Comparison of ENCODE assay signal across 16 cellular contexts in the genomic region with DNA sequence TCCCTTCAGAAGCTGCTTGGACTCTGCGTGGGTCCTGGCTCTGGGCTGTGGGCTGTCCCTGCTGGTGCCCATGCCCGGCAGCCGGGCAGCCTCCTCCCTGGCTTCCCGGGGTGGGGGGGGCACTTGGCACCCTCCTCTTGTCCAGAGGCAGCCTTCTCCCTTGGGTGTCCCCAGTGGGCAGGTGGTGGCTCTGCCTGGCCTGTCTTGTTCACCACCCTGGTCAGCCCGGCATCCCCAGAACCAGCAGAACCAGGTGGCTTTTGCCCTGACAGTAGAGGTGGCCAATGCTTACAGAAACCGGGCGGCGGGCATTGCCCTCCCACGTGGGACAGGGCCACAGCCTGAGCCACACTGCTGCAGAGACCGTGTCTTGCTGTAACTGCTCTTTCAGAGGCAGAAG. TPM values are rescaled to one million over a fixed set of nuclear protein-coding genes. Genes with fewer than 3 reads are reported as not detected.
DNase-seq lines count a peak whose midpoint lies in the region; ATAC-seq and TF ChIP-seq lines count a peak whose summit lies in the region.
"Had no signal": no experiment of that assay in that cellular context is flagged by ENCODE, and none has a peak within 500 bp of the region (broad histone marks: within the 10 kb centered on the region; RNA-seq: fewer than 3 reads in every experiment).

No MANE protein-coding gene starts in this region.

- DNase-seq in Right ventricle myocardium inferior (ENCODE audit: missing footprints) (peak; percentile 62), left ventricle myocardium superior (no peak), chondrocyte (ENCODE audit: low spot score) (peak; percentile 86), foreskin fibroblast (no peak), NOMO-1 treated with DMSO at 0.1 percent for 48 hours (lab: John Stamatoyannopoulos, UW; ENCODE audit: unreplicated experiment) (no peak)
- DNase-seq: 8988T; CD4-positive, CD25-positive, alpha-beta regulatory T cell; CD8-positive, alpha-beta memory T cell; COR-L47; DMS 273 treated with DMSO at 0.1 percent for 48 hours; DMS53; HCEC 1CT; IMR-90 had no signal

- H3K4me1 Mint-ChIP-seq in chondrocyte (ENCODE audit: low read depth): no peaks in the 10 kb centered on the region
- H3K4me1 Mint-ChIP-seq: CD8-positive, alpha-beta memory T cell had no signal

- no peak overlapping the region for H3K27ac Mint-ChIP-seq in chondrocyte (ENCODE audit: unreplicated experiment)
- H3K27ac Mint-ChIP-seq: CD4-positive, CD25-positive, alpha-beta regulatory T cell; CD8-positive, alpha-beta memory T cell had no signal

- no peak overlapping the region for H3K4me3 Mint-ChIP-seq in chondrocyte (ENCODE audit: unreplicated experiment)
- H3K4me3 Mint-ChIP-seq: CD4-positive, CD25-positive, alpha-beta regulatory T cell; CD8-positive, alpha-beta memory T cell had no signal

- no peak for TF ChIP-seq CTCF in chondrocyte (IDR thresholded peaks at IDR 0.05)
- TF ChIP-seq CTCF in foreskin fibroblast (IDR thresholded peaks at IDR 0.05; ENCODE audit: low read depth, low read length): no peak

- no peak for ATAC-seq in Right ventricle myocardium inferior
- ATAC-seq in left ventricle myocardium superior: no peak
- ATAC-seq: K562 had no signal

- no peaks in the 10 kb centered on the region for H3K36me3 Mint-ChIP-seq in chondrocyte (ENCODE audit: low read depth)
- H3K36me3 Mint-ChIP-seq: CD4-positive, CD25-positive, alpha-beta regulatory T cell had no signal

- H3K27me3 Mint-ChIP-seq in chondrocyte (ENCODE audit: low read depth): peaks cover 32% of the 10 kb centered on the region

- H3K9me3 Mint-ChIP-seq in chondrocyte (ENCODE audit: low read depth): peaks cover 2% of the 10 kb centered on the region

- intact Hi-C loops in Right ventricle myocardium inferior (cut with DNase I): no loop called here
- intact Hi-C loops in left ventricle myocardium superior (cut with micrococcal nuclease): loop anchor here (10.0 kb wide), 1 partner anchor 79 kb away; no protein-coding TSS in a partner anchor

- H3K4me3 ChIP-seq in foreskin fibroblast (ENCODE audit: low read depth in 1 of 2, low read length in 2 of 2): no peak overlapping the region
- H3K4me3 ChIP-seq: K562 had no signal

RNA-seq across cellular contexts. Expression of gene CFAP74, which starts 38.0 kb away (rescaled TPM):
- not detected for total RNA-seq in Right ventricle myocardium inferior
- total RNA-seq in left ventricle myocardium superior: not detected
- not detected in 3 replicates for total RNA-seq in chondrocyte
- total RNA-seq: A673; CD4-positive, CD25-positive, alpha-beta regulatory T cell; CD8-positive, alpha-beta memory T cell; HT1080; IMR-90 had no signal

RNA-seq across cellular contexts. Expression of gene TMEM52, which starts 46.5 kb away (rescaled TPM):
- 1.2 TPM for total RNA-seq in Right ventricle myocardium inferior
- total RNA-seq in left ventricle myocardium superior: 1.7 TPM
- total RNA-seq in chondrocyte: 0.67 to 0.90 TPM (median 0.68 TPM) in 3 replicates

RNA-seq across cellular contexts. Expression of gene CALML6, which starts 50.5 kb away (rescaled TPM):
- not detected for total RNA-seq in Right ventricle myocardium inferior
- not detected for total RNA-seq in left ventricle myocardium superior
- 2.1 to 2.3 TPM (median 2.1 TPM) in 3 replicates for total RNA-seq in chondrocyte
- total RNA-seq: CD4-positive, CD25-positive, alpha-beta regulatory T cell; HT1080; IMR-90; K562 had no signal

RNA-seq across cellular contexts. Expression of gene GABRD, which starts 53.6 kb away (rescaled TPM):
- total RNA-seq in Right ventricle myocardium inferior (0.49 TPM), left ventricle myocardium superior (0.20 TPM), chondrocyte (not detected in 3 replicates)
- total RNA-seq: A673; CD8-positive, alpha-beta memory T cell; HT1080; IMR-90 had no signal

Comparison
In these comparisons a context has a peak if more than half of its experiments do, and no peak if none do; other contexts are left out.
1. DNase-seq: peak in Right ventricle myocardium inferior (single experiment) and chondrocyte (single experiment); none in left ventricle myocardium superior (single experiment), foreskin fibroblast (0 of 2) and NOMO-1 treated with DMSO at 0.1 percent for 48 hours (single experiment).